In the genomic region with DNA sequence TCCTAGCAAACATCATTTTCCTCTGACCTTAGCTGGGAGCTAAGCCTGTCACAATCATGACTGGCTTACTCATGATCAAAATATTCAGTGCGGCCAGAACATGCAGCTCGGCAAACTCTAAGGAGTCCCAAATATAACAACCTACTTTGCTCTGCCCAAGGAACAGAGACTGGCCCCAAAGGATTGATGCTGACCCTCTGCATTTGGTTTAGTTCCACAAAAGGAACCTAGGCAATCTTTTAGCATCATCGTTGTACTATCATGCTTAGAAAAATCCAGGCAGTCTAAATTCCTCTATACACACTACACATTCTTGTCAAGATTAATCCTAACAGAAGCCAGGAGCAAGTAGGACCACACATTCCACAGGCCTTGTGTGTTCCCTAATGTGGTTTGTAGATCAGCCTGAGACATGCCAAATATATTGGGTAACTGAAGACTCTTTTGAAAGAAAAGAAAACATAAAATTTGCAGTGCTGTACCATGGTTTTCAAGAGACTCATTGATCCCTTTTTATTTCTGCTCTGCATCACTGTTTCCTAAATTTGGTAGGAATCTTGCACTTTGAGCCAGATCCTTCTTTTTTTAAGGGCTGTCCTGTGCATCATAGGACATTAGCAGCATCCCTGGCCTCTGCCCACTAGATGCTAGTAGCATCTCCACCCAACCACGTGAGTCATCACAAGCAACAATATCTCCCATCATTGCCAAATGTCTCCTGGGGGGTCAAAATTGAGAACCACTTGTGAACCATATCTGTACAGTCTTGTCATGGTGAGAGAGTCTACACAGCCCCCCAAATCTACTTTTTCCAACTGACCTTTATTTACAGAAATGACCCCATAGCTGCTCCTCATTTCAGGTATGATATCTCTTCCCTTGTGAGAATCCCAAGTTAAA, we compare ENCODE assay signal across 10 cellular contexts. TPM values are rescaled to one million over a fixed set of nuclear protein-coding genes. Genes with fewer than 3 reads are reported as not detected.
A peak's percentile ranks its signal among the peaks of the same experiment; 100 is the strongest.
DNase-seq lines count a peak whose midpoint lies in the region; ATAC-seq and TF ChIP-seq lines count a peak whose summit lies in the region.
"Had no signal": no experiment of that assay in that cellular context is flagged by ENCODE, and none has a peak within 500 bp of the region (broad histone marks: within the 10 kb centered on the region; RNA-seq: fewer than 3 reads in every experiment).

No MANE protein-coding gene starts in this region.

- peak; percentile 51 to 83 for ATAC-seq in left cardiac atrium
- ATAC-seq in GM19467 (IDR thresholded peaks at IDR 0.05; ENCODE audit: unreplicated experiment): no peak

- peak overlapping the region; percentile 22 for H3K4me3 ChIP-seq in adipocyte (ENCODE audit: low read length)
- H3K4me3 ChIP-seq in stomach: no peak overlapping the region

- H3K4me1 ChIP-seq in adipocyte (ENCODE audit: control insufficient read depth, insufficient read depth, low read length) (peaks cover 46% of the 10 kb centered on the region), stomach (peaks cover 10 to 37% (median 24%) of the 10 kb centered on the region in 4 donors)

- H3K27ac ChIP-seq in stomach: peak overlapping the region in 4 of 5 donors; percentile 18 to 65 (median 36)

- H3K9ac ChIP-seq in adipocyte (ENCODE audit: low read length): no peak overlapping the region

- intact Hi-C loops in left cardiac atrium (cut with DNase I) (no loop called here), stomach (cut with DNase I; ENCODE audit: low total_unique reads) (no loop called here)

- H3K36me3 ChIP-seq in adipocyte (ENCODE audit: control insufficient read depth, insufficient read depth, low read length, severe bottlenecking) (no peaks in the 10 kb centered on the region), stomach (no peaks in the 10 kb centered on the region)

- H3K9me3 ChIP-seq in adipocyte (ENCODE audit: control insufficient read depth, low read length) (no peaks in the 10 kb centered on the region), stomach (no peaks in the 10 kb centered on the region)

- TF ChIP-seq POLR2A in stomach (IDR thresholded peaks at IDR 0.05): no peak

- H3K27me3 ChIP-seq in adipocyte (replicated peaks; ENCODE audit: control insufficient read depth, insufficient read depth, low read length): no peaks in the 10 kb centered on the region
- H3K27me3 ChIP-seq in stomach: no peaks in the 10 kb centered on the region

- WGBS in stomach, 5 donors: 58 to 69% (median 65%) methylated on average over 4 of the region's 4 CpGs

- no peak for TF ChIP-seq EP300 in stomach (IDR thresholded peaks at IDR 0.05)

- no peak for TF ChIP-seq CTCF in stomach (IDR thresholded peaks at IDR 0.05)

- DNase-seq in HCEC 1CT (peak; percentile 92), adipocyte (ENCODE audit: low read depth) (peak; percentile 86), left cardiac atrium (peak; percentile 23), stomach (no peak), SHP77 (lab: John Stamatoyannopoulos, UW) (no peak), NCI-H510A treated with DMSO at 0.1 percent for 48 hours (lab: John Stamatoyannopoulos, UW) (no peak), occipital lobe (lab: John Stamatoyannopoulos, UW) (no peak)
- DNase-seq: activated naive CD4-positive, alpha-beta T cell; retina had no signal

RNA-seq across cellular contexts. Expression of a gene that starts 17.6 kb away (rescaled TPM):
- total RNA-seq in left cardiac atrium (10 to 100 TPM in 1 of 2 donors, 1 to 10 TPM in 1; 7.0 to 12.9 TPM), stomach (10 to 100 TPM; 12.5 to 32.7 (median 16.5) TPM), occipital lobe (19.8 TPM)
- 10 to 100 TPM in 2 of 3 donors, 1 to 10 TPM in 1; 5.7 to 12.7 (median 11.4) TPM for polyA plus RNA-seq in stomach

RNA-seq across cellular contexts. Expression of a gene that starts 24.3 kb away (rescaled TPM):
- total RNA-seq in left cardiac atrium (1 to 10 TPM; 1.9 to 7.4 TPM), stomach (10 to 100 TPM in 2 of 5 donors, 1 to 10 TPM in 2, under 1 TPM in 1; 0.87 to 73.2 (median 6.2) TPM), occipital lobe (2.8 TPM)
- 1 to 10 TPM in 2 of 3 donors, under 1 TPM in 1; 0.68 to 2.1 (median 1.4) TPM for polyA plus RNA-seq in stomach

Comparison
In these comparisons a context has a peak if more than half of its experiments do, and no peak if none do; other contexts are left out.
1. DNase-seq: peak in HCEC 1CT (single experiment), adipocyte (single experiment) and left cardiac atrium (single experiment); none in stomach (single experiment), SHP77 (0 of 2), NCI-H510A treated with DMSO at 0.1 percent for 48 hours (single experiment) and occipital lobe (single experiment).